ENCODE assay signal across 1 cellular context in genomic region chr19:4448147-4448985, GRCh38.
A peak's percentile ranks its signal among the peaks of the same experiment; 100 is the strongest.
TF ChIP-seq lines count a peak whose summit lies in the region.

No MANE protein-coding gene starts in this region.

TF ChIP-seq in HepG2, 621 proteins besides CTCF, POLR2A, EP300 and RAD21:
- no peak for TF ChIP-seq HOXA9 (CRISPR knock-in tag; IDR thresholded peaks at IDR 0.05; ENCODE audit: borderline replicate concordance)
- peak; percentile 46; the same call in 1 of the 2 replicates for TF ChIP-seq ZBTB38 (CRISPR knock-in tag; IDR thresholded peaks at IDR 0.05)
- peak; percentile 45 for TF ChIP-seq ZNF687 (CRISPR knock-in tag; IDR thresholded peaks at IDR 0.05)
- no peak for TF ChIP-seq TAF15 (IDR thresholded peaks at IDR 0.05; ENCODE audit: low read depth, low read length, poor library complexity, severe bottlenecking)
- no peak for TF ChIP-seq SNAPC2 (CRISPR knock-in tag; IDR thresholded peaks at IDR 0.05)
- peak; percentile 83; the same call in 1 of the 2 replicates for TF ChIP-seq ZBTB33 (CRISPR knock-in tag; IDR thresholded peaks at IDR 0.05)
- TF ChIP-seq FOXK2 (IDR thresholded peaks at IDR 0.05) = no peak
- TF ChIP-seq SMAD3 (CRISPR knock-in tag; IDR thresholded peaks at IDR 0.05) = no peak
- no peak for TF ChIP-seq MYPOP (CRISPR knock-in tag; IDR thresholded peaks at IDR 0.05)
- TF ChIP-seq ZBTB21 (CRISPR knock-in tag; IDR thresholded peaks at IDR 0.05) = no peak
- TF ChIP-seq AGO2 (optimal IDR thresholded peaks at IDR 0.05; ENCODE audit: low read depth, low read length) = peak; percentile 60
- TF ChIP-seq ZKSCAN8 (CRISPR knock-in tag; IDR thresholded peaks at IDR 0.05; ENCODE audit: borderline replicate concordance) = no peak
- TF ChIP-seq ZNF891 (CRISPR knock-in tag; IDR thresholded peaks at IDR 0.05) = peak; percentile 41; the same call in 1 of the 2 replicates
- no peak for TF ChIP-seq KDM3A (CRISPR knock-in tag; IDR thresholded peaks at IDR 0.05; ENCODE audit: low read depth)
- TF ChIP-seq RXRB (CRISPR knock-in tag; IDR thresholded peaks at IDR 0.05; ENCODE audit: borderline replicate concordance) = no peak
- no peak for TF ChIP-seq ZNF777 (CRISPR knock-in tag; IDR thresholded peaks at IDR 0.05)
- no peak for TF ChIP-seq ARNT (IDR thresholded peaks at IDR 0.05)
- no peak for TF ChIP-seq FOXA1 (IDR thresholded peaks at IDR 0.05)
- TF ChIP-seq FOXA1 (CRISPR knock-in tag; IDR thresholded peaks at IDR 0.05) = peak; percentile 34; the same call in 1 of the 2 replicates
